ENCODE assay signal across 8 cellular contexts in genomic region chr12:96399081-96399918, GRCh38. TPM values are rescaled to one million over a fixed set of nuclear protein-coding genes. Genes with fewer than 3 reads are reported as not detected.
A peak's percentile ranks its signal among the peaks of the same experiment; 100 is the strongest.
DNase-seq lines count a peak whose midpoint lies in the region; ATAC-seq lines count a peak whose summit lies in the region.

No MANE protein-coding gene starts in this region.

- peaks cover 6% of the 10 kb centered on the region for H3K36me3 Mint-ChIP-seq in activated CD8-positive, alpha-beta T cell treated with anti-CD3 and anti-CD28 coated beads, Interleukin-2, amount 10 ng/mL, durations not matched to agents 7 days and 5 days (ENCODE audit: low read depth)
- no peaks in the 10 kb centered on the region for H3K36me3 Mint-ChIP-seq in memory B cell

- DNase-seq in SHP77 (lab: John Stamatoyannopoulos, UW) (peak; percentile 22 to 27), SHP77 treated with DMSO at 0.1 percent for 48 hours (lab: John Stamatoyannopoulos, UW) (no peak), NCI-H2171 treated with DMSO at 0.1 percent for 48 hours (lab: John Stamatoyannopoulos, UW) (peak; percentile 69), memory B cell (ENCODE audit: low spot score in 2 of 2) (peak; percentile 68 to 73)
- DNase-seq in activated CD8-positive, alpha-beta T cell treated with anti-CD3 and anti-CD28 coated beads, Interleukin-2, amount 10 ng/mL, durations not matched to agents 7 days and 5 days = peak; percentile 72
- peak; percentile 66 for DNase-seq in effector CD4-positive, alpha-beta T cell
- DNase-seq in stimulated activated CD8-positive, alpha-beta memory T cell treated with anti-CD3 and anti-CD28 coated beads, Interleukin-15, amount 100 ng/mL, for 24 hours (ENCODE audit: low read depth) = peak; percentile 44

- H3K27me3 Mint-ChIP-seq in activated CD8-positive, alpha-beta T cell treated with anti-CD3 and anti-CD28 coated beads, Interleukin-2, amount 10 ng/mL, durations not matched to agents 7 days and 5 days (ENCODE audit: low read depth) = no peaks in the 10 kb centered on the region
- H3K27me3 Mint-ChIP-seq in memory B cell = no peaks in the 10 kb centered on the region

- peak; percentile 35 for ATAC-seq in HG02870 (IDR thresholded peaks at IDR 0.05; ENCODE audit: unreplicated experiment)
- ATAC-seq in activated CD8-positive, alpha-beta T cell treated with anti-CD3 and anti-CD28 coated beads, Interleukin-2, amount 10 ng/mL, durations not matched to agents 7 days and 5 days = peak; percentile 47
- ATAC-seq in memory B cell (ENCODE audit: low read depth) = peak; percentile 43

- H3K4me3 Mint-ChIP-seq in activated CD8-positive, alpha-beta T cell treated with anti-CD3 and anti-CD28 coated beads, Interleukin-2, amount 10 ng/mL, durations not matched to agents 7 days and 5 days = peak overlapping the region; percentile 86
- H3K4me3 Mint-ChIP-seq in memory B cell = peak overlapping the region; percentile 96

- peak overlapping the region; percentile 86 for H3K27ac Mint-ChIP-seq in activated CD8-positive, alpha-beta T cell treated with anti-CD3 and anti-CD28 coated beads, Interleukin-2, amount 10 ng/mL, durations not matched to agents 7 days and 5 days
- peak overlapping the region; percentile 94 for H3K27ac Mint-ChIP-seq in memory B cell

- peaks cover 46% of the 10 kb centered on the region for H3K4me1 Mint-ChIP-seq in activated CD8-positive, alpha-beta T cell treated with anti-CD3 and anti-CD28 coated beads, Interleukin-2, amount 10 ng/mL, durations not matched to agents 7 days and 5 days (ENCODE audit: low read depth)
- H3K4me1 Mint-ChIP-seq in memory B cell = peaks cover 29% of the 10 kb centered on the region

- no peaks in the 10 kb centered on the region for H3K9me3 Mint-ChIP-seq in activated CD8-positive, alpha-beta T cell treated with anti-CD3 and anti-CD28 coated beads, Interleukin-2, amount 10 ng/mL, durations not matched to agents 7 days and 5 days (ENCODE audit: insufficient read depth)
- H3K9me3 Mint-ChIP-seq in memory B cell = no peaks in the 10 kb centered on the region

- POLR2A ChIA-PET in activated CD8-positive, alpha-beta T cell treated with anti-CD3 and anti-CD28 coated beads, Interleukin-2, amount 10 ng/mL, durations not matched to agents 7 days and 5 days (lab: Charles Lee) = interaction anchor here (0.7 to 3.6 kb wide), 41 partner anchors 8 to 333 kb away, joined by 3 to 50 read pairs (median 6); partner anchors contain the start of gene CFAP54

- CTCF ChIA-PET in activated CD8-positive, alpha-beta T cell treated with anti-CD3 and anti-CD28 coated beads, Interleukin-2, amount 10 ng/mL, durations not matched to agents 7 days and 5 days (lab: Charles Lee) = interaction anchor here (0.7 to 7.8 kb wide), 46 partner anchors 11 to 364 kb away, joined by 3 to 85 read pairs (median 4); partner anchors contain the start of genes CFAP54 and LTA4H

RNA-seq across cellular contexts. Expression of gene CDK17, which starts 0.9 kb away (rescaled TPM):
- total RNA-seq in activated CD8-positive, alpha-beta T cell treated with anti-CD3 and anti-CD28 coated beads, Interleukin-2, amount 10 ng/mL, durations not matched to agents 7 days and 5 days = 10 to 100 TPM; 38.2 to 39.5 TPM
